In genomic region chr4:730946-731904, GRCh38 we compare ENCODE assay signal across 1 cellular context.
TF ChIP-seq lines count a peak whose summit lies in the region.

No MANE protein-coding gene starts in this region.

TF ChIP-seq in HepG2, 621 proteins besides CTCF, POLR2A, EP300 and RAD21:
- TF ChIP-seq ZBTB33 (CRISPR knock-in tag; IDR thresholded peaks at IDR 0.05), result 0 out of 2 replicates have a peak, but pooled peaks have one; percentile 9
